Comparison of ENCODE assay signal across 8 cellular contexts in genomic region chr17:7035591-7036368, GRCh38. TPM values are rescaled to one million over a fixed set of nuclear protein-coding genes. Genes with fewer than 3 reads are reported as not detected.
DNase-seq lines count a peak whose midpoint lies in the region; ATAC-seq and TF ChIP-seq lines count a peak whose summit lies in the region.

TSS of gene SLC16A13 (plus strand) at chr17:7036015. CDS start at chr17:7036383, 368 bp downstream.

- no peak for TF ChIP-seq CTCF in Caco-2 (IDR thresholded peaks at IDR 0.05; ENCODE audit: insufficient read depth in 1 of 2, low read depth in 1 of 2, low read length in 1 of 2, severe bottlenecking in 1 of 2, unreplicated experiment in 1 of 2)

- H3K4me1 Mint-ChIP-seq in Caco-2 (ENCODE audit: low read depth, unreplicated experiment): peaks cover 7% of the 10 kb centered on the region
- H3K4me1 Mint-ChIP-seq in effector memory CD8-positive, alpha-beta T cell (ENCODE audit: low read depth in 2 of 2): peaks cover 45 to 48% of the 10 kb centered on the region in 2 donors

- no peaks in the 10 kb centered on the region for H3K36me3 ChIP-seq in Caco-2 (ENCODE audit: control insufficient read depth, insufficient read depth, low read length)

- DNase-seq in Caco-2: peak; percentile 91 to 93
- DNase-seq in HT1080 (ENCODE audit: low read depth): peak; percentile 96
- DNase-seq in NOMO-1 treated with dmso at 0.1 percent for 144 hours (lab: John Stamatoyannopoulos, UW; ENCODE audit: unreplicated experiment): peak; percentile 94
- DNase-seq in activated CD8-positive, alpha-beta memory T cell treated with anti-CD3 and anti-CD28 coated beads for 48 hours (ENCODE audit: low read depth in 2 of 3, low spot score in 2 of 3): peak in 2 of 3 experiments; percentile 92 to 95
- DNase-seq in effector memory CD8-positive, alpha-beta T cell: peak; percentile 96 to 98 (median 96)
- peak; percentile 96 for DNase-seq in medulla oblongata (ENCODE audit: extremely low spot score)
- DNase-seq in stimulated activated CD8-positive, alpha-beta memory T cell treated with anti-CD3 and anti-CD28 coated beads, Interleukin-12 subunit alpha, Interleukin-12 subunit beta, amount 100 ng/mL, for 1 hour (ENCODE audit: low read depth): peak; percentile 97

- H3K36me3 Mint-ChIP-seq in Caco-2 (ENCODE audit: insufficient read depth, unreplicated experiment): peaks cover 11% of the 10 kb centered on the region
- H3K36me3 Mint-ChIP-seq in effector memory CD8-positive, alpha-beta T cell (ENCODE audit: insufficient read depth): peaks cover 17% of the 10 kb centered on the region

- H3K27me3 Mint-ChIP-seq in Caco-2 (ENCODE audit: insufficient read depth, unreplicated experiment): no peaks in the 10 kb centered on the region
- H3K27me3 Mint-ChIP-seq in effector memory CD8-positive, alpha-beta T cell: no peaks in the 10 kb centered on the region

- no peaks in the 10 kb centered on the region for H3K27me3 ChIP-seq in Caco-2 (replicated peaks; ENCODE audit: control insufficient read depth, insufficient read depth, low read length)

- CTCF ChIA-PET in Caco-2 (lab: Charles Lee): interaction anchor here (0.7 to 1.3 kb wide), 5 partner anchors 10 to 624 kb away, joined by 3 to 16 read pairs (median 4); no protein-coding TSS in a partner anchor

- H3K4me3 Mint-ChIP-seq in Caco-2 (ENCODE audit: unreplicated experiment): peak within 1 kb of the TSS; percentile 88
- peak within 1 kb of the TSS; percentile 91 to 92 for H3K4me3 Mint-ChIP-seq in effector memory CD8-positive, alpha-beta T cell

- POLR2A ChIA-PET in Caco-2 (lab: Charles Lee): interaction anchor here (0.5 to 1.2 kb wide), 7 partner anchors 10 to 548 kb away, joined by 3 to 8 read pairs (median 3); partner anchors contain the start of genes ASGR2 and MPDU1

- intact Hi-C loops in Caco-2 (cut with micrococcal nuclease; ENCODE audit: unreplicated experiment): no loop called here

- H3K4me3 ChIP-seq in Caco-2 (ENCODE audit: low read depth, low read length): peak within 1 kb of the TSS; percentile 47

- H3K9me3 Mint-ChIP-seq in Caco-2 (ENCODE audit: unreplicated experiment): no peaks in the 10 kb centered on the region
- no peaks in the 10 kb centered on the region for H3K9me3 Mint-ChIP-seq in effector memory CD8-positive, alpha-beta T cell

- peak; percentile 72 for ATAC-seq in GM21367 (IDR thresholded peaks at IDR 0.05; ENCODE audit: unreplicated experiment)
- ATAC-seq in effector memory CD8-positive, alpha-beta T cell (replicated peaks): peak; percentile 85

- H3K27ac Mint-ChIP-seq in Caco-2 (ENCODE audit: unreplicated experiment): peak within 1 kb of the TSS; percentile 86
- peak within 1 kb of the TSS; percentile 97 to 98 for H3K27ac Mint-ChIP-seq in effector memory CD8-positive, alpha-beta T cell

- BruUV-seq in Caco-2 (replicated peaks; lab: Mats Ljungman, UMichigan): no TSS peak

- H3K4me1 ChIP-seq in Caco-2: no peaks in the 10 kb centered on the region

- no peaks in the 10 kb centered on the region for H3K9me3 ChIP-seq in Caco-2

RNA-seq across cellular contexts. Expression of gene SLC16A13, which starts in this region (rescaled TPM):
- total RNA-seq in Caco-2 (2022): 7.1 and 8.7 TPM in 2 replicates
- 0.43 TPM in 1 of 2 replicates, not detected in the other for total RNA-seq in HT1080 (2014; rRNA removed; shearing (Covaris generic))
- polyA plus RNA-seq in HT1080 (2015; cell fraction: cytosol; rRNA removed): 2.2 and 2.6 TPM in 2 replicates
- polyA plus RNA-seq in HT1080 (2015; cell fraction: nucleus; rRNA removed): 6.0 and 7.3 TPM in 2 replicates

Comparison
In these comparisons a context has a peak if more than half of its experiments do, and no peak if none do; other contexts are left out.
1. Peak in every context shown above with its lines: DNase-seq, ATAC-seq and H3K4me3 ChIP-seq.